Comparison of ENCODE assay signal across 9 cellular contexts in genomic region chr10:88386878-88387773, GRCh38.
DNase-seq lines count a peak whose midpoint lies in the region; ATAC-seq and FAIRE-seq lines count a peak whose summit lies in the region.
"Had no signal": no experiment of that assay in that cellular context is flagged by ENCODE, and none has a peak within 500 bp of the region (broad histone marks: within the 10 kb centered on the region; RNA-seq: fewer than 3 reads in every experiment).

No MANE protein-coding gene starts in this region.

- H3K9ac ChIP-seq in endocrine pancreas (ENCODE audit: control insufficient read depth, insufficient read depth, low read length) = no peak overlapping the region

- FAIRE-seq in RCC 7860 (lab: Jason Lieb, UNC) = no peak
- FAIRE-seq: A204.1 had no signal

- no peak overlapping the region for H3K27ac Mint-ChIP-seq in memory B cell

- H3K9me3 ChIP-seq in endocrine pancreas (ENCODE audit: control insufficient read depth, low read length) = no peaks in the 10 kb centered on the region

- DNase-seq in DMS53 (lab: John Stamatoyannopoulos, UW) (peak; percentile 50), DMS53 treated with DMSO at 0.1 percent for 48 hours (lab: John Stamatoyannopoulos, UW; ENCODE audit: unreplicated experiment) (no peak), RCC 7860 (ENCODE audit: low spot score) (peak; percentile 45), memory B cell (ENCODE audit: low spot score in 2 of 2) (peak in 1 of 2 donors; percentile 28), T1000 (lab: John Stamatoyannopoulos, UW) (no peak)

- H3K27me3 ChIP-seq in endocrine pancreas (ENCODE audit: control insufficient read depth, insufficient read depth, low read length) = no peaks in the 10 kb centered on the region

- peaks cover 25% of the 10 kb centered on the region for H3K4me1 Mint-ChIP-seq in memory B cell

- no peaks in the 10 kb centered on the region for H3K9me3 Mint-ChIP-seq in memory B cell

- no peaks in the 10 kb centered on the region for H3K36me3 Mint-ChIP-seq in memory B cell

- H3K4me3 Mint-ChIP-seq in memory B cell = no peak overlapping the region

- H3K4me1 ChIP-seq in endocrine pancreas (ENCODE audit: control insufficient read depth, insufficient read depth, low read length) = peaks cover 14% of the 10 kb centered on the region

- peak overlapping the region; percentile 79 for H3K4me3 ChIP-seq in endocrine pancreas (ENCODE audit: control insufficient read depth, insufficient read depth, low read length)

- no peaks in the 10 kb centered on the region for H3K27me3 Mint-ChIP-seq in memory B cell

- peak; percentile 51 for ATAC-seq in HG02870 (IDR thresholded peaks at IDR 0.05; ENCODE audit: unreplicated experiment)
- peak; percentile 34 for ATAC-seq in memory B cell (ENCODE audit: low read depth)
- no peak for ATAC-seq in HG03025 (IDR thresholded peaks at IDR 0.05; ENCODE audit: low FRiP score, unreplicated experiment)

- no peaks in the 10 kb centered on the region for H3K36me3 ChIP-seq in endocrine pancreas (ENCODE audit: control insufficient read depth, insufficient read depth, low read length)

Comparison
In these comparisons a context has a peak if more than half of its experiments do, and no peak if none do; other contexts are left out.
1. DNase-seq: peak in DMS53 (single experiment) and RCC 7860 (single experiment); none in DMS53 treated with DMSO at 0.1 percent for 48 hours (single experiment) and T1000 (single experiment).